Comparison of ENCODE assay signal across 10 cellular contexts in the genomic region with DNA sequence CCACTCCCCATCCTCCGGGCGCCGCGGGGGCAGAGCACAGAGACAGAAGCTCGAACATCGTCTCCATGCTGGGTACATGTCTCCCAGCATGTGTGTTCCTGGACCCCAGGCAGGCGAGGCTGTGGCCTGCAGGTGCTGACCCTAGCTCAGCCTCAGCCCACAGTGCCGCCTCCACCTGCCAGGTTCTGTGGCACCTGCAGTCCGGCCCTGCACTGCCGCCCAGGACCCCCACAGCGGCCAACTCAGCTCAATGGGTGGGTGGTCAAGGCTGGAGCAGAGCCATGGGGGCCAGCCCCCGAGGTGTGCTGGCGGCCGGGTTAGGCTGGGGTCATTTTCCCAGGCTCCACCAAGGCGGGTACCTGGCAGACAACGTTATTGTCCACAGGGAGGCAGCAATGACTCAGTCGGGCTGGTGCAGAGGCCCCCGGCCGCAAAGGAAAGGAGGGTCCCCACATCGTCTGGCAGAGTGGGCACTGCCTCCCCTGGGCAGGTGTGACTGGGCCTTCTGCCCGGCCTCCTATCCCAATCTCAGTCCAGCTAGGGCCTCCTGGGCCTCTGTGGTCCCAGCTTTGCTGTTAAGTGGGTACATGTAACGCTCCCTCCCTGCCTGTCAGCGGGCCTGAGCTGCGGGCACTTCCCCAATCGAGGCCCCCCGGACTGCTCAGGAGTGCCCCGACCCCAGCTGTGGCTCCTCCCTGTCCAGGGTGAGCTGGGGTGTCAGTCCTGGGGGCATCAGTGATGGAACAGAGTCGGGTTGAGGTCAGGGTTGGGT. TPM values are rescaled to one million over a fixed set of nuclear protein-coding genes. Genes with fewer than 3 reads are reported as not detected.
A peak's percentile ranks its signal among the peaks of the same experiment; 100 is the strongest.
DNase-seq lines count a peak whose midpoint lies in the region; FAIRE-seq and TF ChIP-seq lines count a peak whose summit lies in the region.
"Had no signal": no experiment of that assay in that cellular context is flagged by ENCODE, and none has a peak within 500 bp of the region (broad histone marks: within the 10 kb centered on the region; RNA-seq: fewer than 3 reads in every experiment).

No MANE protein-coding gene starts in this region.

- H3K4me3 ChIP-seq in LNCaP clone FGC (ENCODE audit: low read depth, low read length): no peak overlapping the region
- H3K4me3 ChIP-seq in choroid plexus epithelial cell (ENCODE audit: low read depth, low read length): no peak overlapping the region

- peaks cover 15% of the 10 kb centered on the region for H3K27me3 Mint-ChIP-seq in progenitor cell of endocrine pancreas

- H3K4me1 Mint-ChIP-seq in progenitor cell of endocrine pancreas (ENCODE audit: low read depth): no peaks in the 10 kb centered on the region

- no peak overlapping the region for H3K4me3 Mint-ChIP-seq in progenitor cell of endocrine pancreas (ENCODE audit: low read depth)

- no peaks in the 10 kb centered on the region for H3K36me3 Mint-ChIP-seq in progenitor cell of endocrine pancreas (ENCODE audit: insufficient read depth)

- TF ChIP-seq CTCF in LNCaP clone FGC (IDR thresholded peaks at IDR 0.05; ENCODE audit: control insufficient read depth, extremely low read depth, insufficient read depth) (peak; percentile 32; the same call in 1 of the 2 replicates), choroid plexus epithelial cell (conservative IDR thresholded peaks at IDR 0.05; ENCODE audit: low read depth, low read length) (peak; percentile 16), progenitor cell of endocrine pancreas (IDR thresholded peaks at IDR 0.05; ENCODE audit: unreplicated experiment) (peak; percentile 33)

- no peaks in the 10 kb centered on the region for H3K9me3 Mint-ChIP-seq in progenitor cell of endocrine pancreas (ENCODE audit: low read depth)

- no peak for FAIRE-seq in frontal cortex (lab: Jason Lieb, UNC)
- FAIRE-seq: bronchial epithelial cell had no signal

- DNase-seq in NCI-H82 (lab: John Stamatoyannopoulos, UW): peak; percentile 17
- no peak for DNase-seq in NCI-H82 treated with DMSO at 0.1 percent for 48 hours (lab: John Stamatoyannopoulos, UW; ENCODE audit: unreplicated experiment)
- no peak for DNase-seq in LNCaP clone FGC (ENCODE audit: low read depth)
- DNase-seq in choroid plexus epithelial cell (ENCODE audit: low read depth): no peak
- DNase-seq in progenitor cell of endocrine pancreas (ENCODE audit: low spot score, unreplicated experiment): no peak
- DNase-seq in frontal cortex (ENCODE audit: low spot score in 2 of 2): no peak
- DNase-seq in NCI-H2227 (lab: John Stamatoyannopoulos, UW; ENCODE audit: unreplicated experiment): no peak
- no peak for DNase-seq in T-helper 9 cell
- DNase-seq: activated CD8-positive, alpha-beta memory T cell treated with anti-CD3 and anti-CD28 coated beads, Interleukin-2, amount 50 U/mL, for 4 hours had no signal

- no peak overlapping the region for H3K27ac Mint-ChIP-seq in progenitor cell of endocrine pancreas

RNA-seq across cellular contexts. Expression of a gene that starts 20.2 kb away (rescaled TPM):
- 66.6 and 68.5 TPM in 2 replicates for total RNA-seq in progenitor cell of endocrine pancreas
- total RNA-seq in frontal cortex: 32.6 TPM

RNA-seq across cellular contexts. Expression of a gene that starts 32.8 kb away (rescaled TPM):
- total RNA-seq in progenitor cell of endocrine pancreas (3.8 and 8.5 TPM in 2 replicates), frontal cortex (21.2 TPM)

RNA-seq across cellular contexts. Expression of a gene that starts 47.0 kb away (rescaled TPM):
- 31.6 and 31.9 TPM in 2 replicates for total RNA-seq in progenitor cell of endocrine pancreas
- 52.2 TPM for total RNA-seq in frontal cortex
